Comparison of ENCODE assay signal across 33 cellular contexts in the genomic region with DNA sequence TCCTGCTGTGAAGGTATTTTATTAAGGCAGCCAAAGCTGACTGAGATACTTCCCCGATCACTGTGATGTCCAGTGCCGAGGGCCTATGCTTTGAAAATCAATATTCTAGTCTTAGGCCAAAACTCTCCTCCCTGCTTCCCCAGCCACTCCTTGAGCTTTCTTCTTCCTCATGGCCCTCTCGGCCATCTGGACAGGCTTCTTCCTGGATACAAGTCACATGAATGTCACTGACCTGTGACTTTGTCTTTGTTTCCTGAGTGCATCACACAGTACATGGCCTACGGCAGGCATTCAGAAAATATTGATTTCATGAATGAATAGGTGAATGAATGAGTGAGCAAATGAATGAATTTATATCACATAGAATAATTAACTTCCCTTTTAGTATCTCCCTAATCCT. TPM values are rescaled to one million over a fixed set of nuclear protein-coding genes. Genes with fewer than 3 reads are reported as not detected.
"Had no signal": no experiment of that assay in that cellular context is flagged by ENCODE, and none has a peak within 500 bp of the region (broad histone marks: within the 10 kb centered on the region; RNA-seq: fewer than 3 reads in every experiment).

No MANE protein-coding gene starts in this region.

- DNase-seq: activated CD4-positive, alpha-beta memory T cell treated with anti-CD3 and anti-CD28 coated beads for 36 hours; activated CD4-positive, alpha-beta T cell treated with anti-CD3 and anti-CD28 coated beads, Interleukin-2, amount 10 ng/mL, durations not matched to agents 24 days and 14 days; activated CD4-positive, CD25-positive, alpha-beta regulatory T cell treated with anti-CD3 and anti-CD28 coated beads, Interleukin-2, amount 50 U/mL, for 72 hours; activated CD8-positive, alpha-beta memory T cell treated with anti-CD3 and anti-CD28 coated beads, Interleukin-2, amount 50 U/mL, for 4 hours; activated effector memory CD4-positive, alpha-beta T cell treated with anti-CD3 and anti-CD28 coated beads, Interleukin-2, amount 50 U/mL, for 16 hours; activated naive CD4-positive, alpha-beta T cell treated with anti-CD3 and anti-CD28 coated beads for 36 hours; activated naive CD8-positive, alpha-beta T cell treated with anti-CD3 and anti-CD28 coated beads for 36 hours; activated T-cell treated with anti-CD3 and anti-CD28 coated beads, Interleukin-2, amount 50 U/mL, for 1 hour; adrenal gland; aorta; cortex of kidney; foreskin fibroblast; head of caudate nucleus; hypothalamus; immature natural killer cell; natural killer cell; stimulated activated CD4-positive, alpha-beta T cell treated with anti-CD3 and anti-CD28 coated beads, Interleukin-12 subunit alpha, Interleukin-12 subunit beta, amount 100 ng/mL, for 4 hours; stimulated activated CD4-positive, alpha-beta T cell treated with anti-CD3 and anti-CD28 coated beads, Interleukin-4, amount 100 ng/mL, for 1 hour; T-helper 9 cell; trophoblast cell; uterus had no signal

- H3K9me3 Mint-ChIP-seq: activated CD4-positive, alpha-beta memory T cell treated with anti-CD3 and anti-CD28 coated beads for 36 hours; activated CD4-positive, alpha-beta T cell treated with anti-CD3 and anti-CD28 coated beads, Interleukin-2, amount 10 ng/mL, durations not matched to agents 24 days and 14 days; activated naive CD4-positive, alpha-beta T cell treated with anti-CD3 and anti-CD28 coated beads for 36 hours; activated naive CD8-positive, alpha-beta T cell treated with anti-CD3 and anti-CD28 coated beads for 36 hours; activated T-helper 1 cell treated with anti-CD3 and anti-CD28 coated beads, Interleukin-12 subunit alpha, Interleukin-12 subunit beta, Interleukin-2, Interleukin-4 antibody, amounts not matched to agents 30 ng/mL and 10 ng/mL and 1 ng/mL, durations not matched to agents 14 hours and 24 hours and 36 hours; immature natural killer cell; natural killer cell; stimulated activated effector memory CD8-positive, alpha-beta T cell treated with anti-CD3 and anti-CD28 coated beads, Interleukin-12 subunit alpha, Interleukin-12 subunit beta, amount 100 ng/mL, for 72 hours; stimulated activated naive CD8-positive, alpha-beta T cell treated with anti-CD3 and anti-CD28 coated beads, Interleukin-15, Interleukin-2, amounts not matched to agents 100 ng/mL and 50 ng/mL, for 24 hours; T-helper 1 cell treated with Interleukin-12 subunit alpha and Interleukin-12 subunit beta and Interleukin-4 antibody, amounts not matched to agents 30 μg/mL and 1 μg/mL, for 36 hours had no signal

- H3K27ac ChIP-seq: adrenal gland, left lung, skin epidermis, thoracic aorta, uterus had no signal

- H3K36me3 Mint-ChIP-seq: activated CD4-positive, alpha-beta memory T cell treated with anti-CD3 and anti-CD28 coated beads for 36 hours; activated naive CD8-positive, alpha-beta T cell treated with anti-CD3 and anti-CD28 coated beads for 36 hours; brain; immature natural killer cell; natural killer cell; stimulated activated effector memory CD8-positive, alpha-beta T cell treated with anti-CD3 and anti-CD28 coated beads, Interleukin-12 subunit alpha, Interleukin-12 subunit beta, amount 100 ng/mL, for 72 hours had no signal

- FAIRE-seq: endothelial cell of umbilical vein, TTC549 had no signal

- H3K4me1 ChIP-seq: adrenal gland, left lung, uterus had no signal

- H3K4me3 Mint-ChIP-seq: activated CD4-positive, alpha-beta memory T cell treated with anti-CD3 and anti-CD28 coated beads for 36 hours; activated CD4-positive, alpha-beta T cell treated with anti-CD3 and anti-CD28 coated beads, Interleukin-2, amount 10 ng/mL, durations not matched to agents 24 days and 14 days; activated naive CD4-positive, alpha-beta T cell treated with anti-CD3 and anti-CD28 coated beads for 36 hours; activated naive CD8-positive, alpha-beta T cell treated with anti-CD3 and anti-CD28 coated beads for 36 hours; activated T-helper 1 cell treated with anti-CD3 and anti-CD28 coated beads, Interleukin-12 subunit alpha, Interleukin-12 subunit beta, Interleukin-2, Interleukin-4 antibody, amounts not matched to agents 30 ng/mL and 10 ng/mL and 1 ng/mL, durations not matched to agents 14 hours and 24 hours and 36 hours; brain; immature natural killer cell; natural killer cell; stimulated activated effector memory CD8-positive, alpha-beta T cell treated with anti-CD3 and anti-CD28 coated beads, Interleukin-12 subunit alpha, Interleukin-12 subunit beta, amount 100 ng/mL, for 72 hours; stimulated activated naive CD8-positive, alpha-beta T cell treated with anti-CD3 and anti-CD28 coated beads, Interleukin-15, Interleukin-2, amounts not matched to agents 100 ng/mL and 50 ng/mL, for 24 hours; T-helper 1 cell treated with Interleukin-12 subunit alpha and Interleukin-12 subunit beta and Interleukin-4 antibody, amounts not matched to agents 30 μg/mL and 1 μg/mL, for 36 hours had no signal

- ATAC-seq: left lung; natural killer cell; sciatic nerve; stimulated activated effector memory CD8-positive, alpha-beta T cell treated with anti-CD3 and anti-CD28 coated beads, Interleukin-12 subunit alpha, Interleukin-12 subunit beta, amount 100 ng/mL, for 72 hours had no signal

- H3K4me1 Mint-ChIP-seq: immature natural killer cell; natural killer cell; stimulated activated effector memory CD8-positive, alpha-beta T cell treated with anti-CD3 and anti-CD28 coated beads, Interleukin-12 subunit alpha, Interleukin-12 subunit beta, amount 100 ng/mL, for 72 hours had no signal

- H3K27me3 ChIP-seq: adrenal gland, left lung, uterus had no signal

- H3K9me3 ChIP-seq: adrenal gland, left lung, thoracic aorta, uterus had no signal

- H3K4me3 ChIP-seq: adrenal gland, left lung, skin epidermis, thoracic aorta, uterus had no signal

- H3K27ac Mint-ChIP-seq: activated CD4-positive, alpha-beta memory T cell treated with anti-CD3 and anti-CD28 coated beads for 36 hours; activated CD4-positive, alpha-beta T cell treated with anti-CD3 and anti-CD28 coated beads, Interleukin-2, amount 10 ng/mL, durations not matched to agents 24 days and 14 days; activated naive CD4-positive, alpha-beta T cell treated with anti-CD3 and anti-CD28 coated beads for 36 hours; activated naive CD8-positive, alpha-beta T cell treated with anti-CD3 and anti-CD28 coated beads for 36 hours; activated T-helper 1 cell treated with anti-CD3 and anti-CD28 coated beads, Interleukin-12 subunit alpha, Interleukin-12 subunit beta, Interleukin-2, Interleukin-4 antibody, amounts not matched to agents 30 ng/mL and 10 ng/mL and 1 ng/mL, durations not matched to agents 14 hours and 24 hours and 36 hours; brain; immature natural killer cell; natural killer cell; stimulated activated effector memory CD8-positive, alpha-beta T cell treated with anti-CD3 and anti-CD28 coated beads, Interleukin-12 subunit alpha, Interleukin-12 subunit beta, amount 100 ng/mL, for 72 hours; stimulated activated naive CD8-positive, alpha-beta T cell treated with anti-CD3 and anti-CD28 coated beads, Interleukin-15, Interleukin-2, amounts not matched to agents 100 ng/mL and 50 ng/mL, for 24 hours; T-helper 1 cell treated with Interleukin-12 subunit alpha and Interleukin-12 subunit beta and Interleukin-4 antibody, amounts not matched to agents 30 μg/mL and 1 μg/mL, for 36 hours had no signal

- H3K36me3 ChIP-seq: adrenal gland, left lung, thoracic aorta, uterus had no signal

RNA-seq across cellular contexts. Expression of gene HES1, which starts 24.6 kb away (rescaled TPM):
- total RNA-seq: activated CD8-positive, alpha-beta memory T cell treated with anti-CD3 and anti-CD28 coated beads for 36 hours had no signal
- polyA plus RNA-seq: immature natural killer cell had no signal
